Comparison of ENCODE assay signal across 1 cellular context in the genomic region with DNA sequence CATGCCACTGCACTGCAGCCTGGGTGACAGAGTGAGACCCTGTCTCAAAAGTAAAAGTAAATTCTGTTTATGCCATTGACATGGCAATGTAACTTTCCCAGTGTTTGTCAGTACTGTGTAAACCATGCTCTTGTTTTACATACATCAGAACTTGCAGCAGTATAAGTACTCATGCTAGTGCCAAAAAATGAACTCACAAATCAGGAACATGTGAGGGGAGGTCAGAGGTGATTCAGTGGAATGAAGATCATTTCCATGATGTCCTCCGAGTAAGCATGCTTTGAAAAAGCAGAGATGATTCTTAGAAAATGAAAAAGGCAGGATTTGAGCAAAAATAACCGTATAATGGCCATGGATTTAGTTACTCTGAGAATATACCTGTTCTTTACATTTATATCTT.
TF ChIP-seq lines count a peak whose summit lies in the region.

No MANE protein-coding gene starts in this region.

TF ChIP-seq in GM23338, 12 proteins besides CTCF, POLR2A, EP300 and RAD21 (continued from another document):
- TF ChIP-seq, protein P1, sequence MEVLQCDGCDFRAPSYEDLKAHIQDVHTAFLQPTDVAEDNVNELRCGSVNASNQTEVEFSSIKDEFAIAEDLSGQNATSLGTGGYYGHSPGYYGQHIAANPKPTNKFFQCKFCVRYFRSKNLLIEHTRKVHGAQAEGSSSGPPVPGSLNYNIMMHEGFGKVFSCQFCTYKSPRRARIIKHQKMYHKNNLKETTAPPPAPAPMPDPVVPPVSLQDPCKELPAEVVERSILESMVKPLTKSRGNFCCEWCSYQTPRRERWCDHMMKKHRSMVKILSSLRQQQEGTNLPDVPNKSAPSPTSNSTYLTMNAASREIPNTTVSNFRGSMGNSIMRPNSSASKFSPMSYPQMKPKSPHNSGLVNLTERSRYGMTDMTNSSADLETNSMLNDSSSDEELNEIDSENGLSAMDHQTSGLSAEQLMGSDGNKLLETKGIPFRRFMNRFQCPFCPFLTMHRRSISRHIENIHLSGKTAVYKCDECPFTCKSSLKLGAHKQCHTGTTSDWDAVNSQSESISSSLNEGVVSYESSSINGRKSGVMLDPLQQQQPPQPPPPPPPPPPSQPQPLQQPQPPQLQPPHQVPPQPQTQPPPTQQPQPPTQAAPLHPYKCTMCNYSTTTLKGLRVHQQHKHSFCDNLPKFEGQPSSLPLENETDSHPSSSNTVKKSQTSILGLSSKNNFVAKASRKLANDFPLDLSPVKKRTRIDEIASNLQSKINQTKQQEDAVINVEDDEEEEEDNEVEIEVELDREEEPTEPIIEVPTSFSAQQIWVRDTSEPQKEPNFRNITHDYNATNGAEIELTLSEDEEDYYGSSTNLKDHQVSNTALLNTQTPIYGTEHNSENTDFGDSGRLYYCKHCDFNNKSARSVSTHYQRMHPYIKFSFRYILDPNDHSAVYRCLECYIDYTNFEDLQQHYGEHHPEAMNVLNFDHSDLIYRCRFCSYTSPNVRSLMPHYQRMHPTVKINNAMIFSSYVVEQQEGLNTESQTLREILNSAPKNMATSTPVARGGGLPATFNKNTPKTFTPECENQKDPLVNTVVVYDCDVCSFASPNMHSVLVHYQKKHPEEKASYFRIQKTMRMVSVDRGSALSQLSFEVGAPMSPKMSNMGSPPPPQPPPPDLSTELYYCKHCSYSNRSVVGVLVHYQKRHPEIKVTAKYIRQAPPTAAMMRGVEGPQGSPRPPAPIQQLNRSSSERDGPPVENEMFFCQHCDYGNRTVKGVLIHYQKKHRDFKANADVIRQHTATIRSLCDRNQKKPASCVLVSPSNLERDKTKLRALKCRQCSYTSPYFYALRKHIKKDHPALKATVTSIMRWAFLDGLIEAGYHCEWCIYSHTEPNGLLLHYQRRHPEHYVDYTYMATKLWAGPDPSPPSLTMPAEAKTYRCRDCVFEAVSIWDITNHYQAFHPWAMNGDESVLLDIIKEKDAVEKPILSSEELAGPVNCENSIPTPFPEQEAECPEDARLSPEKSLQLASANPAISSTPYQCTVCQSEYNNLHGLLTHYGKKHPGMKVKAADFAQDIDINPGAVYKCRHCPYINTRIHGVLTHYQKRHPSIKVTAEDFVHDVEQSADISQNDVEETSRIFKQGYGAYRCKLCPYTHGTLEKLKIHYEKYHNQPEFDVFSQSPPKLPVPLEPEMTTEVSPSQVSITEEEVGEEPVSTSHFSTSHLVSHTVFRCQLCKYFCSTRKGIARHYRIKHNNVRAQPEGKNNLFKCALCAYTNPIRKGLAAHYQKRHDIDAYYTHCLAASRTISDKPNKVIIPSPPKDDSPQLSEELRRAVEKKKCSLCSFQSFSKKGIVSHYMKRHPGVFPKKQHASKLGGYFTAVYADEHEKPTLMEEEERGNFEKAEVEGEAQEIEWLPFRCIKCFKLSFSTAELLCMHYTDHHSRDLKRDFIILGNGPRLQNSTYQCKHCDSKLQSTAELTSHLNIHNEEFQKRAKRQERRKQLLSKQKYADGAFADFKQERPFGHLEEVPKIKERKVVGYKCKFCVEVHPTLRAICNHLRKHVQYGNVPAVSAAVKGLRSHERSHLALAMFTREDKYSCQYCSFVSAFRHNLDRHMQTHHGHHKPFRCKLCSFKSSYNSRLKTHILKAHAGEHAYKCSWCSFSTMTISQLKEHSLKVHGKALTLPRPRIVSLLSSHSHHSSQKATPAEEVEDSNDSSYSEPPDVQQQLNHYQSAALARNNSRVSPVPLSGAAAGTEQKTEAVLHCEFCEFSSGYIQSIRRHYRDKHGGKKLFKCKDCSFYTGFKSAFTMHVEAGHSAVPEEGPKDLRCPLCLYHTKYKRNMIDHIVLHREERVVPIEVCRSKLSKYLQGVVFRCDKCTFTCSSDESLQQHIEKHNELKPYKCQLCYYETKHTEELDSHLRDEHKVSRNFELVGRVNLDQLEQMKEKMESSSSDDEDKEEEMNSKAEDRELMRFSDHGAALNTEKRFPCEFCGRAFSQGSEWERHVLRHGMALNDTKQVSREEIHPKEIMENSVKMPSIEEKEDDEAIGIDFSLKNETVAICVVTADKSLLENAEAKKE (CRISPR knock-in tag; IDR thresholded peaks at IDR 0.05): no peak
- TF ChIP-seq NANOG (IDR thresholded peaks at IDR 0.05; ENCODE audit: borderline replicate concordance) (no peak), STAT1 (IDR thresholded peaks at IDR 0.05; ENCODE audit: unreplicated experiment) (no peak), JUNB (IDR thresholded peaks at IDR 0.05; ENCODE audit: unreplicated experiment) (no peak)
- TF ChIP-seq, protein P2, sequence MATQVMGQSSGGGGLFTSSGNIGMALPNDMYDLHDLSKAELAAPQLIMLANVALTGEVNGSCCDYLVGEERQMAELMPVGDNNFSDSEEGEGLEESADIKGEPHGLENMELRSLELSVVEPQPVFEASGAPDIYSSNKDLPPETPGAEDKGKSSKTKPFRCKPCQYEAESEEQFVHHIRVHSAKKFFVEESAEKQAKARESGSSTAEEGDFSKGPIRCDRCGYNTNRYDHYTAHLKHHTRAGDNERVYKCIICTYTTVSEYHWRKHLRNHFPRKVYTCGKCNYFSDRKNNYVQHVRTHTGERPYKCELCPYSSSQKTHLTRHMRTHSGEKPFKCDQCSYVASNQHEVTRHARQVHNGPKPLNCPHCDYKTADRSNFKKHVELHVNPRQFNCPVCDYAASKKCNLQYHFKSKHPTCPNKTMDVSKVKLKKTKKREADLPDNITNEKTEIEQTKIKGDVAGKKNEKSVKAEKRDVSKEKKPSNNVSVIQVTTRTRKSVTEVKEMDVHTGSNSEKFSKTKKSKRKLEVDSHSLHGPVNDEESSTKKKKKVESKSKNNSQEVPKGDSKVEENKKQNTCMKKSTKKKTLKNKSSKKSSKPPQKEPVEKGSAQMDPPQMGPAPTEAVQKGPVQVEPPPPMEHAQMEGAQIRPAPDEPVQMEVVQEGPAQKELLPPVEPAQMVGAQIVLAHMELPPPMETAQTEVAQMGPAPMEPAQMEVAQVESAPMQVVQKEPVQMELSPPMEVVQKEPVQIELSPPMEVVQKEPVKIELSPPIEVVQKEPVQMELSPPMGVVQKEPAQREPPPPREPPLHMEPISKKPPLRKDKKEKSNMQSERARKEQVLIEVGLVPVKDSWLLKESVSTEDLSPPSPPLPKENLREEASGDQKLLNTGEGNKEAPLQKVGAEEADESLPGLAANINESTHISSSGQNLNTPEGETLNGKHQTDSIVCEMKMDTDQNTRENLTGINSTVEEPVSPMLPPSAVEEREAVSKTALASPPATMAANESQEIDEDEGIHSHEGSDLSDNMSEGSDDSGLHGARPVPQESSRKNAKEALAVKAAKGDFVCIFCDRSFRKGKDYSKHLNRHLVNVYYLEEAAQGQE (IDR thresholded peaks at IDR 0.05; ENCODE audit: unreplicated experiment): no peak
TF ChIP-seq in GM23338: peak in this region for 0.
